In the genomic region with DNA sequence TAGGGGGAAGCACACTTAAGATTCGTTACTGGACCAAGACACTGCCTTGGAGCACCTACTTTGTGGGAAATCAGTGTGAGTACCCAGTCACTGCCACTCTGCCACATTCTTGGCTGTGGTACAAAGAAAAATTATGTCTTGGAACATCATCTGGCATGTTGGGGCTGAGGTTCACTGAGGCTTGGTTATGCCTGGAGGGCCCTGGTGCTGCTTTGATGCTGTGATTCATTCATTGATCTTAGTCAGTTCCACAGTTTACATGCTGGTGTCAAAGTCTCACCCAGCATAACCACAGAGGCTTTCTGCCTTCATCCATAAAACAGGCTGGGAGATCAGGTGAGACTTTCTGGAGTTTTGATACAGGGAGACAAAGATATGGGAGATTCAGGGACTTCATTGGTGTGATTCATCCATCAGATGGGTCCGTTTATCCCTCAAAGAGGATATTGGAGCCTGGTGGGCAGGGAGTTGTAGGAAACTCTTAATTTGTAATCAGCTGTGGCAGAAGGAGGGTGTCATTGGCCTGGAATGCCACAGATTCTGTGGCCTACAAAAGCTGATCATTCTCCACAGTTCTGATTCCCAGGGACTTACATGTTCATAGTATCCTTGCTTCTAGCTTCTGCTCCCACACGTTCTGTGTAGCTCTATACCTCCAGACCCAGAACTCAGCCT, we compare ENCODE assay signal across 20 cellular contexts.
DNase-seq lines count a peak whose midpoint lies in the region; ATAC-seq and TF ChIP-seq lines count a peak whose summit lies in the region.
"Had no signal": no experiment of that assay in that cellular context is flagged by ENCODE, and none has a peak within 500 bp of the region (broad histone marks: within the 10 kb centered on the region; RNA-seq: fewer than 3 reads in every experiment).

No MANE protein-coding gene starts in this region.

- peaks cover 6% of the 10 kb centered on the region for H3K27me3 ChIP-seq in IMR-90 (ENCODE audit: control insufficient read depth, insufficient read depth, low read length)
- no peaks in the 10 kb centered on the region for H3K27me3 ChIP-seq in neural progenitor cell
- peaks cover 0 to 13% (median 0%) of the 10 kb centered on the region in 4 donors for H3K27me3 ChIP-seq in esophagus squamous epithelium
- H3K27me3 ChIP-seq: body of pancreas had no signal

- H3K18ac ChIP-seq in IMR-90 (ENCODE audit: low read depth, low read length) = no peak overlapping the region

- H2AFZ ChIP-seq in IMR-90 (replicated peaks; ENCODE audit: low read length, poor library complexity) (no peak overlapping the region), neural progenitor cell (replicated peaks) (peak overlapping the region; percentile 8)

- H4K8ac ChIP-seq in IMR-90 (ENCODE audit: low read depth in 2 of 2, low read length in 2 of 2) = no peak overlapping the region

- TF ChIP-seq CTCF in IMR-90 (conservative IDR thresholded peaks at IDR 0.05; ENCODE audit: low read depth, low read length) (no peak), chondrocyte (IDR thresholded peaks at IDR 0.05) (no peak), neural progenitor cell (IDR thresholded peaks at IDR 0.05) (no peak), esophagus squamous epithelium (IDR thresholded peaks at IDR 0.05) (no peak)

- no CpG with 5 or more reads among the region's 3 CpGs for WGBS in IMR-90 (ENCODE audit: extremely low coverage in 2 of 2, insufficient read length in 1 of 2), 2 experiments
- WGBS in esophagus squamous epithelium, 2 donors = 31 to 38% methylated on average over 3 of the region's 3 CpGs

- H4K5ac ChIP-seq in IMR-90 (ENCODE audit: low read depth, low read length) = no peak overlapping the region

- H2BK5ac ChIP-seq in IMR-90 (ENCODE audit: low read depth, low read length, poor library complexity, severe bottlenecking) = no peak overlapping the region

- H3K9me3 ChIP-seq in IMR-90 (ENCODE audit: control insufficient read depth, insufficient read depth, low read length) = no peaks in the 10 kb centered on the region
- H3K9me3 ChIP-seq in neural progenitor cell (ENCODE audit: low read depth) = no peaks in the 10 kb centered on the region
- no peaks in the 10 kb centered on the region for H3K9me3 ChIP-seq in esophagus squamous epithelium
- H3K9me3 ChIP-seq: body of pancreas had no signal

- POLR2A ChIA-PET in IMR-90 (lab: Charles Lee; ENCODE audit: unreplicated experiment) = no interaction called here

- peak; percentile 49 for ATAC-seq in IMR-90 (ENCODE audit: low read depth)
- ATAC-seq in GM18907 (IDR thresholded peaks at IDR 0.05; ENCODE audit: unreplicated experiment) = no peak
- ATAC-seq: body of pancreas, left cardiac atrium had no signal

- TF ChIP-seq POLR2A in IMR-90 (IDR thresholded peaks at IDR 0.05; ENCODE audit: low read depth, low read length) (no peak), esophagus squamous epithelium (IDR thresholded peaks at IDR 0.05) (no peak)

- no TSS peak for BruUV-seq in IMR-90 (replicated peaks; lab: Mats Ljungman, UMichigan)

- no peak overlapping the region for H3K9ac ChIP-seq in IMR-90 (ENCODE audit: low read depth, low read length)
- no peak overlapping the region for H3K9ac ChIP-seq in neural progenitor cell

- no peaks in the 10 kb centered on the region for H3K36me3 Mint-ChIP-seq in chondrocyte (ENCODE audit: low read depth)
- no peaks in the 10 kb centered on the region for H3K36me3 Mint-ChIP-seq in neural progenitor cell
- H3K36me3 Mint-ChIP-seq: activated naive CD8-positive, alpha-beta T cell treated with anti-CD3 and anti-CD28 coated beads for 36 hours had no signal

- no peak overlapping the region for H3K56ac ChIP-seq in IMR-90 (ENCODE audit: extremely low read depth, insufficient read depth, low read length)

- no peak overlapping the region for H3K4me2 ChIP-seq in IMR-90 (ENCODE audit: low read depth, low read length)
- H3K4me2 ChIP-seq in neural progenitor cell = no peak overlapping the region

- CTCF ChIA-PET in IMR-90 (lab: Yijun Ruan, JAX) = interaction anchor here (0.6 to 0.7 kb wide), 2 partner anchors 214 to 408 kb away, joined by 3 read pairs; no protein-coding TSS in a partner anchor

- no peak overlapping the region for H2BK20ac ChIP-seq in IMR-90 (ENCODE audit: low read depth, low read length)

- H3K14ac ChIP-seq in IMR-90 (replicated peaks; ENCODE audit: low read depth, low read length) = no peak overlapping the region

- H3K23ac ChIP-seq in IMR-90 (ENCODE audit: low read depth, low read length) = no peak overlapping the region; the same call in 1 of the 2 replicates

- H2AK5ac ChIP-seq in IMR-90 (ENCODE audit: low read depth, low read length) = no peak overlapping the region

- no peak overlapping the region for H2AK9ac ChIP-seq in IMR-90 (replicated peaks; ENCODE audit: low read depth, low read length, poor library complexity)

- H3K4me1 ChIP-seq in IMR-90 (ENCODE audit: control insufficient read depth, insufficient read depth, low read length) (peaks cover 3% of the 10 kb centered on the region; the same call in 1 of the 2 replicates), neural progenitor cell (peaks cover 25% of the 10 kb centered on the region), esophagus squamous epithelium (peaks cover 0 to 37% (median 10%) of the 10 kb centered on the region in 3 donors)

- intact Hi-C loops in IMR-90 (cut with micrococcal nuclease) = no loop called here
- intact Hi-C loops in esophagus squamous epithelium (cut with DNase I) = no loop called here

- H3K4me3 Mint-ChIP-seq in chondrocyte (ENCODE audit: unreplicated experiment) (no peak overlapping the region), neural progenitor cell (no peak overlapping the region)
- H3K4me3 Mint-ChIP-seq: activated naive CD8-positive, alpha-beta T cell treated with anti-CD3 and anti-CD28 coated beads for 36 hours; nephron progenitor cell had no signal

- H3K36me3 ChIP-seq in IMR-90 (ENCODE audit: control insufficient read depth, insufficient read depth, low read length) (no peaks in the 10 kb centered on the region), neural progenitor cell (no peaks in the 10 kb centered on the region), esophagus squamous epithelium (no peaks in the 10 kb centered on the region)

- H3K9me1 ChIP-seq in IMR-90 (ENCODE audit: insufficient read depth, low read length) = no peaks in the 10 kb centered on the region

- peak overlapping the region; percentile 29 for H3K27ac Mint-ChIP-seq in chondrocyte (ENCODE audit: unreplicated experiment)
- H3K27ac Mint-ChIP-seq in neural progenitor cell = no peak overlapping the region
- H3K27ac Mint-ChIP-seq: activated naive CD8-positive, alpha-beta T cell treated with anti-CD3 and anti-CD28 coated beads for 36 hours; nephron progenitor cell had no signal

- dilution Hi-C loops in IMR-90 (cut with HindIII; ENCODE audit: low sequenced_read_pairs, unreplicated experiment) = no loop called here

- H3F3A ChIP-seq in neural progenitor cell (ENCODE audit: low read depth) = peaks cover 5% of the 10 kb centered on the region

- peaks cover 34% of the 10 kb centered on the region for H3K4me1 Mint-ChIP-seq in chondrocyte (ENCODE audit: low read depth)
- H3K4me1 Mint-ChIP-seq in neural progenitor cell = peaks cover 5% of the 10 kb centered on the region
- H3K4me1 Mint-ChIP-seq: activated naive CD8-positive, alpha-beta T cell treated with anti-CD3 and anti-CD28 coated beads for 36 hours had no signal

- H3K27ac ChIP-seq in IMR-90 (ENCODE audit: insufficient read depth, low read length) (no peak overlapping the region), neural progenitor cell (no peak overlapping the region), esophagus squamous epithelium (no peak overlapping the region)
- H3K27ac ChIP-seq: body of pancreas, coronary artery had no signal

- H3K4ac ChIP-seq in IMR-90 (ENCODE audit: low read depth, low read length) = no peak overlapping the region

- H4K91ac ChIP-seq in IMR-90 (ENCODE audit: insufficient read depth, low read depth, low read length) = no peak overlapping the region

- DNase-seq in Daoy (ENCODE audit: low read depth) (peak; percentile 87), IMR-90 (no peak), chondrocyte (ENCODE audit: low spot score) (no peak), neural progenitor cell (ENCODE audit: low spot score) (no peak), esophagus squamous epithelium (lab: John Stamatoyannopoulos, UW) (no peak), HuH-7.5 (ENCODE audit: low spot score) (no peak), NCI-H526 treated with DMSO at 0.1 percent for 48 hours (lab: John Stamatoyannopoulos, UW) (no peak)
- DNase-seq: ACHN; activated CD8-positive, alpha-beta memory T cell treated with anti-CD3 and anti-CD28 coated beads for 24 hours; activated naive CD8-positive, alpha-beta T cell treated with anti-CD3 and anti-CD28 coated beads for 36 hours; body of pancreas; DMS153; foreskin melanocyte; left cardiac atrium; midbrain; NCI-H146; NCI-H774; nephron progenitor cell had no signal

- H3K79me2 ChIP-seq in neural progenitor cell (ENCODE audit: low read depth) = no peaks in the 10 kb centered on the region

- H3K27me3 Mint-ChIP-seq in chondrocyte (ENCODE audit: low read depth) (no peaks in the 10 kb centered on the region), neural progenitor cell (ENCODE audit: insufficient read depth, low read depth) (peaks cover 3% of the 10 kb centered on the region)

- no peaks in the 10 kb centered on the region for H3K9me3 Mint-ChIP-seq in chondrocyte (ENCODE audit: low read depth)
- H3K9me3 Mint-ChIP-seq in neural progenitor cell = peaks cover 2% of the 10 kb centered on the region
- H3K9me3 Mint-ChIP-seq: activated naive CD8-positive, alpha-beta T cell treated with anti-CD3 and anti-CD28 coated beads for 36 hours had no signal

- H3K4me3 ChIP-seq in IMR-90 (ENCODE audit: insufficient read depth, low read depth, low read length) (no peak overlapping the region), neural progenitor cell (no peak overlapping the region), esophagus squamous epithelium (no peak overlapping the region)
- H3K4me3 ChIP-seq: body of pancreas, coronary artery had no signal

- H2BK120ac ChIP-seq in IMR-90 (ENCODE audit: low read depth, low read length) = no peak overlapping the region

- in situ Hi-C loops in IMR-90 (cut with MboI; ENCODE audit: low sequenced_read_pairs) = no loop called here

- H2BK15ac ChIP-seq in IMR-90 (ENCODE audit: low read depth, low read length) = no peak overlapping the region

- H3K79me1 ChIP-seq in IMR-90 (ENCODE audit: low read depth in 1 of 2, low read length in 2 of 2) = no peaks in the 10 kb centered on the region

- H4K20me1 ChIP-seq in IMR-90 (ENCODE audit: insufficient read depth, low read length) = no peaks in the 10 kb centered on the region
- H4K20me1 ChIP-seq in neural progenitor cell (ENCODE audit: low read depth) = no peaks in the 10 kb centered on the region

- TF ChIP-seq RAD21 in IMR-90 (IDR thresholded peaks at IDR 0.05; ENCODE audit: low read length) = no peak

TF ChIP-seq in IMR-90, 13 proteins besides CTCF, POLR2A, EP300 and RAD21 (continues in another document):
- no peak for TF ChIP-seq MXI1 (IDR thresholded peaks at IDR 0.05; ENCODE audit: borderline replicate concordance, low read depth, low read length)
- no peak for TF ChIP-seq RCOR1 (IDR thresholded peaks at IDR 0.05; ENCODE audit: insufficient replicate concordance, low read length)
- no peak for TF ChIP-seq SMC3 (IDR thresholded peaks at IDR 0.05; ENCODE audit: low read depth, low read length)
- no peak for TF ChIP-seq RFX5 (IDR thresholded peaks at IDR 0.05; ENCODE audit: low read depth, low read length)
